ENCODE assay signal across 11 cellular contexts in genomic region chr7:108997479-108997878, GRCh38.
"Had no signal": no experiment of that assay in that cellular context is flagged by ENCODE, and none has a peak within 500 bp of the region (broad histone marks: within the 10 kb centered on the region; RNA-seq: fewer than 3 reads in every experiment).

No MANE protein-coding gene starts in this region.

- H3K9me3 ChIP-seq: HAP-1 had no signal

- ATAC-seq: HCT116 had no signal

- H2AFZ ChIP-seq: GM23248 had no signal

- H3K4me2 ChIP-seq: KMS-11 had no signal

- H3K4me3 Mint-ChIP-seq: HFFc6 had no signal

- H3K27ac ChIP-seq: GM23248, HL-60, KMS-11 had no signal

- H3K4me3 ChIP-seq: GM23248, HAP-1 had no signal

- DNase-seq: GM23248, GOT3, H7, HFFc6, IMR-90, Karpas-422, KBM-7 had no signal

- H3K36me3 ChIP-seq: HAP-1 had no signal

- H3K9ac ChIP-seq: GM23248, KMS-11 had no signal

- H3K27ac Mint-ChIP-seq: HFFc6 had no signal
